8 cellular contexts compared by ENCODE assay signal in the genomic region with DNA sequence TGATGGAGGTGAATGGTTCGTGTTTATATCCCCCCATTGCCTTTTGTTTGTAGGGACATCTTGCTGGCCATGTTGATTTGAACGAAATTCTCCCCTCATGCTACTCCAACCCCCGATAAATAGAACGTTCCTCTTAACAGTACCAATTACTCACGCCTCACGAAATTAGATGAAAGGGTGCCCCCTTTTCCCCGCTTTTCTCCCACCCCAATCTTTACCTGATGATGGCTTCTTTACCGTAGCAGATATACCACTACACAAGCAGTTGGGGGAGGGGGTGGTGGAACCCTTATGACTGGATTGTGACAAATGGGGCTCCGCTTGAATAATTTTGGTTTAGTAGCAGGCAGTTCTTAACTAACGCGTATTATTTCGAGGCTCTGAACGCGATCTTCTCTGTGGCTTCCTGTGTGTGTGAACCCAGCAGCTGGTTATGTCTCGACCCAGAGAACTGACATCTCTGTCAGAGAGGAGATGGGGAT. TPM values are rescaled to one million over a fixed set of nuclear protein-coding genes. Genes with fewer than 3 reads are reported as not detected.
A peak's percentile ranks its signal among the peaks of the same experiment; 100 is the strongest.
DNase-seq lines count a peak whose midpoint lies in the region; FAIRE-seq and TF ChIP-seq lines count a peak whose summit lies in the region.

No MANE protein-coding gene starts in this region.

- peaks cover 6% of the 10 kb centered on the region for H3K27me3 Mint-ChIP-seq in activated CD4-positive, alpha-beta memory T cell treated with anti-CD3 and anti-CD28 coated beads, Interleukin-2, amount 10 ng/mL, durations not matched to agents 7 days and 5 days

- no peaks in the 10 kb centered on the region; a peak in 1 of 7 replicates for H3K27me3 ChIP-seq in H1 (replicated peaks in 1 of 4; ENCODE audit: control insufficient read depth in 3 of 4, extremely low read depth in 1 of 4, insufficient read depth in 3 of 4, low read length in 3 of 4)

- H2BK20ac ChIP-seq in H1 (ENCODE audit: low read length): no peak overlapping the region

- H2AFZ ChIP-seq in H1 (ENCODE audit: low read length): no peak overlapping the region

- TF ChIP-seq CTCF in H1 (IDR thresholded peaks at IDR 0.05; ENCODE audit: control extremely low read depth in 1 of 3, insufficient read depth in 1 of 3, low read depth in 1 of 3, low read length in 3 of 3): no peak

- peaks cover 54% of the 10 kb centered on the region for H3K4me1 Mint-ChIP-seq in activated CD4-positive, alpha-beta memory T cell treated with anti-CD3 and anti-CD28 coated beads, Interleukin-2, amount 10 ng/mL, durations not matched to agents 7 days and 5 days

- H3K4me3 ChIP-seq in H1 (ENCODE audit: extremely low read depth in 1 of 4, insufficient read depth in 2 of 4, low read depth in 3 of 4, low read length in 4 of 4): peak overlapping the region; percentile 85 to 94 (median 91)

- TF ChIP-seq RAD21 in H1 (IDR thresholded peaks at IDR 0.05 in 1 of 2, conservative IDR thresholded peaks at IDR 0.05 in 1 of 2; ENCODE audit: low read depth in 2 of 2, low read length in 2 of 2): no peak

- H3K4me3 Mint-ChIP-seq in activated CD4-positive, alpha-beta memory T cell treated with anti-CD3 and anti-CD28 coated beads, Interleukin-2, amount 10 ng/mL, durations not matched to agents 7 days and 5 days: peak overlapping the region; percentile 93

- H2BK120ac ChIP-seq in H1 (replicated peaks; ENCODE audit: low read depth, low read length): no peak overlapping the region

- peaks cover 0 to 5% (median 3%) of the 10 kb centered on the region in 4 experiments; a peak in 3 of 7 replicates for H3K4me1 ChIP-seq in H1 (replicated peaks in 1 of 4; ENCODE audit: control insufficient read depth in 3 of 4, insufficient read depth in 4 of 4, low read length in 3 of 4)

- H3K9me3 Mint-ChIP-seq in activated CD4-positive, alpha-beta memory T cell treated with anti-CD3 and anti-CD28 coated beads, Interleukin-2, amount 10 ng/mL, durations not matched to agents 7 days and 5 days: no peaks in the 10 kb centered on the region

- H3K18ac ChIP-seq in H1 (ENCODE audit: extremely low read depth, low read length): no peak overlapping the region

- H3K27ac ChIP-seq in H1 (ENCODE audit: low read depth, low read length): no peak overlapping the region

- no peaks in the 10 kb centered on the region; the same call in 1 of the 2 replicates for H3K79me1 ChIP-seq in H1 (ENCODE audit: low read depth, low read length)

- no peak overlapping the region for H2BK5ac ChIP-seq in H1 (ENCODE audit: low read depth, low read length)

- no peak overlapping the region for H4K8ac ChIP-seq in H1 (ENCODE audit: extremely low read depth, insufficient read depth, low read length)

- DNase-seq in GM03348 (ENCODE audit: low spot score) (peak; percentile 28), HCEC 1CT (peak; percentile 61), NCI-H2171 treated with DMSO at 0.1 percent for 48 hours (lab: John Stamatoyannopoulos, UW) (peak; percentile 63), H1 (ENCODE audit: low read depth in 1 of 2, low spot score in 2 of 2) (no peak), mucosa of gallbladder (ENCODE audit: low spot score) (peak; percentile 40), HPDE6-E6E7 (ENCODE audit: extremely low spot score) (no peak)
- DNase-seq in activated CD4-positive, alpha-beta memory T cell treated with anti-CD3 and anti-CD28 coated beads, Interleukin-2, amount 10 ng/mL, durations not matched to agents 7 days and 5 days: peak; percentile 66
- peak; percentile 20 to 33 for DNase-seq in stimulated activated CD8-positive, alpha-beta memory T cell treated with anti-CD3 and anti-CD28 coated beads, Interleukin-4, amount 100 ng/mL, for 4 hours (ENCODE audit: low read depth in 2 of 2, low spot score in 1 of 2)

- POLR2A ChIA-PET in activated CD4-positive, alpha-beta memory T cell treated with anti-CD3 and anti-CD28 coated beads, Interleukin-2, amount 10 ng/mL, durations not matched to agents 7 days and 5 days (lab: Charles Lee): interaction anchor here (0.7 to 3.6 kb wide), 19 partner anchors 9 to 222 kb away, joined by 3 to 30 read pairs (median 5); a partner anchor contains a TSS
- POLR2A ChIA-PET in H1 (lab: Charles Lee; ENCODE audit: partially characterized antibody): interaction anchor here (0.5 to 3.2 kb wide), 6 partner anchors 9 to 172 kb away, joined by 3 to 15 read pairs (median 3); no protein-coding TSS in a partner anchor

- TF ChIP-seq EP300 in H1 (IDR thresholded peaks at IDR 0.05; ENCODE audit: borderline replicate concordance in 1 of 2, low read depth in 2 of 2, low read length in 2 of 2): no peak

- H3K4me2 ChIP-seq in H1 (ENCODE audit: insufficient read depth in 1 of 2, low read depth in 2 of 2, low read length in 2 of 2): peak overlapping the region; percentile 75 to 92

- CTCF ChIA-PET in activated CD4-positive, alpha-beta memory T cell treated with anti-CD3 and anti-CD28 coated beads, Interleukin-2, amount 10 ng/mL, durations not matched to agents 7 days and 5 days (lab: Charles Lee): no interaction called here
- CTCF ChIA-PET in H1 (lab: Charles Lee; ENCODE audit: partially characterized antibody): interaction anchor here (0.8 to 2.2 kb wide), 3 partner anchors 10 to 99 kb away, joined by 3 to 8 read pairs (median 4); no protein-coding TSS in a partner anchor

- H3K79me2 ChIP-seq in H1 (ENCODE audit: control insufficient read depth in 1 of 2, insufficient read depth in 2 of 2, low read length in 2 of 2): peaks cover 8 to 55% of the 10 kb centered on the region in 2 experiments; a peak in 3 of 4 replicates

- peak overlapping the region; percentile 57 to 80 (median 60) for H3K9ac ChIP-seq in H1 (replicated peaks in 1 of 4; ENCODE audit: extremely low read depth in 1 of 4, low read depth in 3 of 4, low read length in 3 of 4)

- peak overlapping the region; percentile 85 for H3K27ac Mint-ChIP-seq in activated CD4-positive, alpha-beta memory T cell treated with anti-CD3 and anti-CD28 coated beads, Interleukin-2, amount 10 ng/mL, durations not matched to agents 7 days and 5 days

- TF ChIP-seq POLR2A in H1 (IDR thresholded peaks at IDR 0.05; ENCODE audit: control extremely low read depth in 1 of 2, low read depth in 2 of 2, low read length in 2 of 2): no peak

- no peak overlapping the region for H3K4ac ChIP-seq in H1 (replicated peaks; ENCODE audit: insufficient read length, low read depth, low read length)

- H4K5ac ChIP-seq in H1 (ENCODE audit: insufficient read length, low read depth, low read length): no peak overlapping the region

- no peak overlapping the region for H3K56ac ChIP-seq in H1 (replicated peaks; ENCODE audit: insufficient read length, low read depth, low read length)

- no peak overlapping the region for H2BK12ac ChIP-seq in H1 (ENCODE audit: low read depth, low read length)

- no peak overlapping the region for H3K14ac ChIP-seq in H1 (ENCODE audit: insufficient read length)

- H4K20me1 ChIP-seq in H1 (replicated peaks in 1 of 2; ENCODE audit: control insufficient read depth in 1 of 2, insufficient read depth in 2 of 2, low read length in 2 of 2): peaks cover 5 to 12% of the 10 kb centered on the region in 2 experiments

- H3K36me3 Mint-ChIP-seq in activated CD4-positive, alpha-beta memory T cell treated with anti-CD3 and anti-CD28 coated beads, Interleukin-2, amount 10 ng/mL, durations not matched to agents 7 days and 5 days (ENCODE audit: low read depth): peaks cover 26% of the 10 kb centered on the region

- H3K9me3 ChIP-seq in H1 (ENCODE audit: insufficient read depth in 2 of 2, low read depth in 1 of 2, low read length in 1 of 2): no peaks in the 10 kb centered on the region

- no peak for FAIRE-seq in H1 (lab: Jason Lieb, UNC)

- peaks cover 8% of the 10 kb centered on the region; the same call in 1 of the 2 replicates for H3K23me2 ChIP-seq in H1 (ENCODE audit: low read depth, low read length)

- H3K23ac ChIP-seq in H1 (ENCODE audit: insufficient read length): no peak overlapping the region

- no peak overlapping the region for H4K91ac ChIP-seq in H1 (replicated peaks; ENCODE audit: insufficient read length, low read length)

- H2AK5ac ChIP-seq in H1 (ENCODE audit: low read depth, low read length): no peak overlapping the region

- H3K36me3 ChIP-seq in H1 (ENCODE audit: control insufficient read depth in 2 of 4, insufficient read depth in 4 of 4, low read length in 3 of 4): peaks cover 0 to 3% (median 0%) of the 10 kb centered on the region in 4 experiments; a peak in 3 of 8 replicates

- WGBS in H1 (ENCODE audit: extremely low coverage in 1 of 2, insufficient coverage in 1 of 2, insufficient read length in 1 of 2, insufficient replicate concordance in 2 of 2, low coverage in 1 of 2, low lambda C conversion rate in 2 of 2, missing lambda C conversion rate in 1 of 2), 2 experiments: 3% methylated on average over 15 of the region's 15 CpGs; no CpG with 5 or more reads in 1 of the 2 experiments

- H2BK15ac ChIP-seq in H1 (ENCODE audit: low read length): no peak overlapping the region

TF ChIP-seq in H1, 55 proteins besides CTCF, POLR2A, EP300 and RAD21:
- TF ChIP-seq SAP30 (IDR thresholded peaks at IDR 0.05; ENCODE audit: insufficient read depth, insufficient replicate concordance, low read length): peak; percentile 19
- no peak for TF ChIP-seq CTBP2 (IDR thresholded peaks at IDR 0.05; ENCODE audit: borderline replicate concordance, insufficient read depth, insufficient read length, low read length)
- 0 out of 4 replicates have a peak, but pooled peaks have one; percentile 51 to 59 for TF ChIP-seq SIN3A (conservative IDR thresholded peaks at IDR 0.05 in 1 of 2, IDR thresholded peaks at IDR 0.05 in 1 of 2; ENCODE audit: low read depth in 1 of 2, low read length in 2 of 2)
- no peak for TF ChIP-seq JUND (IDR thresholded peaks at IDR 0.05; ENCODE audit: low read length)
- TF ChIP-seq RXRA (IDR thresholded peaks at IDR 0.05; ENCODE audit: insufficient read depth, low read depth, low read length): no peak

RNA-seq across cellular contexts. Expression of a gene that starts 1.1 kb away (rescaled TPM):
- total RNA-seq in activated CD4-positive, alpha-beta memory T cell treated with anti-CD3 and anti-CD28 coated beads, Interleukin-2, amount 10 ng/mL, durations not matched to agents 7 days and 5 days: 10 to 100 TPM; 39.1 to 43.4 TPM
- 30.8 and 33.5 TPM in 2 replicates for total RNA-seq in H1 (2021; fragmentation: NEBNext Ultra II Directional; extraction: Animal tissue kit (Norgen Biotek cat#: 25700))
- polyA plus RNA-seq in H1 (2011; rRNA removed): 29.1 and 34.5 TPM in 2 replicates
- 22.2 TPM for polyA plus RNA-seq in H1 (2011; cell fraction: cytosol; rRNA removed)
- polyA plus RNA-seq in H1 (2011; cell fraction: nucleus; rRNA removed): 35.8 TPM
- 21.1 to 31.2 TPM (median 29.7 TPM) in 4 replicates for polyA plus RNA-seq in H1 (2012, experiment 1 of 2)
- polyA plus RNA-seq in H1 (2012, experiment 2 of 2): 5.8 TPM
- 36.5 TPM for polyA plus RNA-seq in H1 (2013, experiment 1 of 2)
- 40.3 TPM for polyA plus RNA-seq in H1 (2013, experiment 2 of 2)
- polyA minus RNA-seq in H1 (2011; rRNA and poly(A)+ RNA removed): 104 and 146 TPM in 2 replicates
- polyA minus RNA-seq in H1 (2011; cell fraction: cytosol; rRNA and poly(A)+ RNA removed): 39.8 TPM
- 103 TPM for polyA minus RNA-seq in H1 (2011; cell fraction: nucleus; rRNA and poly(A)+ RNA removed)
- 54.5 TPM for total RNA-seq in mucosa of gallbladder

Comparison
In these comparisons a context has a peak if more than half of its experiments do, and no peak if none do; other contexts are left out.
1. DNase-seq: peak in GM03348 (single experiment), HCEC 1CT (single experiment), NCI-H2171 treated with DMSO at 0.1 percent for 48 hours (single experiment), activated CD4-positive, alpha-beta memory T cell treated with anti-CD3 and anti-CD28 coated beads, Interleukin-2, amount 10 ng/mL, durations not matched to agents 7 days and 5 days (single experiment), mucosa of gallbladder (single experiment) and stimulated activated CD8-positive, alpha-beta memory T cell treated with anti-CD3 and anti-CD28 coated beads, Interleukin-4, amount 100 ng/mL, for 4 hours (2 of 2); none in H1 (0 of 2) and HPDE6-E6E7 (single experiment).